24 cellular contexts compared by ENCODE assay signal in the genomic region with DNA sequence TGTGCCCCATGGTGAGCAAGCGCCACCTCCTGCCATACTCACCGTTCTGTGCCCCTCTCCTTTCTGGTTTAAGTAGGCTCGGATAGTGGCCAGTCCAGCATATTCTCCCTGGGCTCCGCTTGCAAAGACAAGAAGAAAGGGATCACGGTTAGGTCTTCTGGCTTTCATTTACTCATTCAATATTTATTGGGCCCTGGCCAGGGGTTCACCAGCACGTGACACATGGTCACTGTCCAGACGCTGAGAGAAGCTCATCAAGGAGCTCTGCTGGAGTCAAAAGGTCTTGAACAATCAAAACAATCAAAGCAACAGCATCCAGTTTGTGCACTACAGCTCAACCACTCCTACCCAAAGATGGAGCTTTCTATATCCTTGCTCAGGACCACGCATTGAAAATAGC.
A peak's percentile ranks its signal among the peaks of the same experiment; 100 is the strongest.
DNase-seq lines count a peak whose midpoint lies in the region; ATAC-seq, FAIRE-seq and TF ChIP-seq lines count a peak whose summit lies in the region.
"Had no signal": no experiment of that assay in that cellular context is flagged by ENCODE, and none has a peak within 500 bp of the region (broad histone marks: within the 10 kb centered on the region; RNA-seq: fewer than 3 reads in every experiment).

No MANE protein-coding gene starts in this region.

- H3K27ac Mint-ChIP-seq in astrocyte (ENCODE audit: unreplicated experiment): peak overlapping the region; percentile 97
- H3K27ac Mint-ChIP-seq: activated B cell treated with CpG ODN at 0.5 μM for 24 hours; activated CD8-positive, alpha-beta T cell treated with anti-CD3 and anti-CD28 coated beads, Interleukin-2, amount 10 ng/mL, durations not matched to agents 7 days and 5 days; activated naive CD8-positive, alpha-beta T cell treated with anti-CD3 and anti-CD28 coated beads for 36 hours; immature natural killer cell had no signal

- WGBS in esophagus muscularis mucosa: 62% methylated on average over 8 of the region's 8 CpGs

- TF ChIP-seq EP300 in esophagus muscularis mucosa (IDR thresholded peaks at IDR 0.05): no peak

- no peaks in the 10 kb centered on the region for H3K79me2 ChIP-seq in astrocyte (ENCODE audit: insufficient read depth, low read length)

- H3K4me2 ChIP-seq in astrocyte (ENCODE audit: low read length): no peak overlapping the region

- no peaks in the 10 kb centered on the region for H3K27me3 Mint-ChIP-seq in astrocyte (ENCODE audit: low read depth, unreplicated experiment)
- H3K27me3 Mint-ChIP-seq: activated B cell treated with CpG ODN at 0.5 μM for 24 hours; activated naive CD8-positive, alpha-beta T cell treated with anti-CD3 and anti-CD28 coated beads for 36 hours had no signal

- H3K27me3 ChIP-seq in astrocyte (ENCODE audit: insufficient read depth, low read length) (no peaks in the 10 kb centered on the region), thoracic aorta (replicated peaks; ENCODE audit: insufficient read depth) (no peaks in the 10 kb centered on the region), esophagus muscularis mucosa (peaks cover 0 to 9% (median 0%) of the 10 kb centered on the region in 4 donors)
- H3K27me3 ChIP-seq: BE2C, cardiac muscle cell, esophagus squamous epithelium, tibial nerve had no signal

- no peak for FAIRE-seq in astrocyte (lab: Jason Lieb, UNC)
- FAIRE-seq: HTR-8/SVneo had no signal

- no peak overlapping the region for H3K4me3 Mint-ChIP-seq in astrocyte (ENCODE audit: unreplicated experiment)
- H3K4me3 Mint-ChIP-seq: activated B cell treated with CpG ODN at 0.5 μM for 24 hours; activated CD8-positive, alpha-beta T cell treated with anti-CD3 and anti-CD28 coated beads, Interleukin-2, amount 10 ng/mL, durations not matched to agents 7 days and 5 days; activated naive CD8-positive, alpha-beta T cell treated with anti-CD3 and anti-CD28 coated beads for 36 hours; immature natural killer cell had no signal

- H3K9ac ChIP-seq in astrocyte (ENCODE audit: low read length): no peak overlapping the region

- H3K4me1 Mint-ChIP-seq in astrocyte (ENCODE audit: low read depth, unreplicated experiment): peaks cover 24% of the 10 kb centered on the region
- H3K4me1 Mint-ChIP-seq: activated B cell treated with CpG ODN at 0.5 μM for 24 hours; activated naive CD8-positive, alpha-beta T cell treated with anti-CD3 and anti-CD28 coated beads for 36 hours; immature natural killer cell had no signal

- no peaks in the 10 kb centered on the region for H3K36me3 Mint-ChIP-seq in astrocyte (ENCODE audit: low read depth, unreplicated experiment)
- H3K36me3 Mint-ChIP-seq: activated naive CD8-positive, alpha-beta T cell treated with anti-CD3 and anti-CD28 coated beads for 36 hours; immature natural killer cell had no signal

- H3K36me3 ChIP-seq in astrocyte (ENCODE audit: insufficient read depth, low read length) (no peaks in the 10 kb centered on the region), thoracic aorta (no peaks in the 10 kb centered on the region), esophagus muscularis mucosa (no peaks in the 10 kb centered on the region)
- H3K36me3 ChIP-seq: BE2C, cardiac muscle cell, esophagus squamous epithelium, tibial nerve had no signal

- DNase-seq in LHCN-M2 (ENCODE audit: low read depth): peak; percentile 41
- DNase-seq in astrocyte (ENCODE audit: low read depth): no peak
- DNase-seq in foreskin fibroblast: peak; percentile 25 to 51
- no peak for DNase-seq in thoracic aorta (ENCODE audit: low spot score)
- no peak for DNase-seq in HuH-7.5 (ENCODE audit: low spot score)
- no peak for DNase-seq in esophagus muscularis mucosa (ENCODE audit: extremely low spot score)
- no peak for DNase-seq in activated effector memory CD4-positive, alpha-beta T cell treated with anti-CD3 and anti-CD28 coated beads, Interleukin-2, amount 50 U/mL, for 16 hours
- DNase-seq: activated B cell treated with CpG ODN at 0.5 μM for 24 hours; activated CD8-positive, alpha-beta T cell treated with anti-CD3 and anti-CD28 coated beads, Interleukin-2, amount 10 ng/mL, durations not matched to agents 7 days and 5 days; activated naive CD8-positive, alpha-beta T cell treated with anti-CD3 and anti-CD28 coated beads for 36 hours; activated T-cell treated with anti-CD3 and anti-CD28 coated beads, Interleukin-2, amount 50 U/mL, for 48 hours; BE2C; COR-L47; esophagus squamous epithelium; head of caudate nucleus; immature natural killer cell; NCI-H1436; NCI-H2171; NCI-H526 treated with DMSO at 0.1 percent for 48 hours; stimulated activated naive CD4-positive, alpha-beta T cell had no signal

- intact Hi-C loops in esophagus muscularis mucosa (cut with DNase I): loop anchor here (5.0 kb wide), 1 partner anchor 153 kb away; a partner anchor contains a TSS

- no peak for ATAC-seq in thoracic aorta (ENCODE audit: insufficient number of reproducible peaks, low FRiP score, low read depth)
- ATAC-seq: activated CD8-positive, alpha-beta T cell treated with anti-CD3 and anti-CD28 coated beads, Interleukin-2, amount 10 ng/mL, durations not matched to agents 7 days and 5 days had no signal

- no peak for TF ChIP-seq POLR2A in esophagus muscularis mucosa (IDR thresholded peaks at IDR 0.05; ENCODE audit: low read depth)

- H3K27ac ChIP-seq in astrocyte (ENCODE audit: low read depth, low read length) (peak overlapping the region; percentile 100), thoracic aorta (peak overlapping the region; percentile 42 to 71), esophagus muscularis mucosa (replicated peaks in 1 of 4) (no peak overlapping the region)
- H3K27ac ChIP-seq: cardiac muscle cell, SK-N-MC had no signal

- no peaks in the 10 kb centered on the region for H3K9me3 ChIP-seq in astrocyte (ENCODE audit: insufficient read depth, low read depth, low read length)
- H3K9me3 ChIP-seq in thoracic aorta: no peaks in the 10 kb centered on the region
- no peaks in the 10 kb centered on the region for H3K9me3 ChIP-seq in esophagus muscularis mucosa
- H3K9me3 ChIP-seq: BE2C, esophagus squamous epithelium, tibial nerve had no signal

- TF ChIP-seq CTCF in astrocyte (IDR thresholded peaks at IDR 0.05; ENCODE audit: insufficient read depth, low read depth, low read length): no peak
- no peak for TF ChIP-seq CTCF in foreskin fibroblast (IDR thresholded peaks at IDR 0.05; ENCODE audit: low read depth, low read length)
- no peak for TF ChIP-seq CTCF in thoracic aorta (IDR thresholded peaks at IDR 0.05)
- no peak for TF ChIP-seq CTCF in esophagus muscularis mucosa (IDR thresholded peaks at IDR 0.05)

- H4K20me1 ChIP-seq in astrocyte (ENCODE audit: insufficient read depth, low read length): no peaks in the 10 kb centered on the region

- H3K9me3 Mint-ChIP-seq in astrocyte (ENCODE audit: unreplicated experiment): no peaks in the 10 kb centered on the region
- H3K9me3 Mint-ChIP-seq: activated B cell treated with CpG ODN at 0.5 μM for 24 hours; activated naive CD8-positive, alpha-beta T cell treated with anti-CD3 and anti-CD28 coated beads for 36 hours; immature natural killer cell had no signal

- H3K4me3 ChIP-seq in astrocyte (ENCODE audit: insufficient read depth, low read depth, low read length): no peak overlapping the region
- H3K4me3 ChIP-seq in foreskin fibroblast (ENCODE audit: low read depth in 1 of 2, low read length in 2 of 2): no peak overlapping the region
- no peak overlapping the region for H3K4me3 ChIP-seq in thoracic aorta
- H3K4me3 ChIP-seq in esophagus muscularis mucosa: no peak overlapping the region
- H3K4me3 ChIP-seq: cardiac muscle cell, esophagus squamous epithelium, SK-N-MC, tibial nerve had no signal

- H3K4me1 ChIP-seq in astrocyte (ENCODE audit: insufficient read depth, low read length): peaks cover 22% of the 10 kb centered on the region
- H3K4me1 ChIP-seq in thoracic aorta (ENCODE audit: control insufficient read depth in 1 of 2, low read depth in 2 of 2): peaks cover 16 to 19% of the 10 kb centered on the region in 2 donors
- peaks cover 0 to 7% (median 0%) of the 10 kb centered on the region in 4 donors for H3K4me1 ChIP-seq in esophagus muscularis mucosa

- peak overlapping the region; percentile 13 for H2AFZ ChIP-seq in astrocyte (ENCODE audit: low read depth, low read length)

Comparison
In these comparisons a context has a peak if more than half of its experiments do, and no peak if none do; other contexts are left out.
1. DNase-seq: peak in LHCN-M2 (single experiment) and foreskin fibroblast (2 of 2); none in astrocyte (single experiment), thoracic aorta (single experiment), HuH-7.5 (single experiment), esophagus muscularis mucosa (single experiment) and activated effector memory CD4-positive, alpha-beta T cell treated with anti-CD3 and anti-CD28 coated beads, Interleukin-2, amount 50 U/mL, for 16 hours (single experiment).
2. H3K27ac ChIP-seq: peak in astrocyte (single experiment) and thoracic aorta (2 of 2); none in esophagus muscularis mucosa (0 of 4).